18 cellular contexts compared by ENCODE assay signal in genomic region chr7:141356096-141356495, GRCh38.
DNase-seq lines count a peak whose midpoint lies in the region; ATAC-seq and TF ChIP-seq lines count a peak whose summit lies in the region.
"Had no signal": no experiment of that assay in that cellular context is flagged by ENCODE, and none has a peak within 500 bp of the region (broad histone marks: within the 10 kb centered on the region; RNA-seq: fewer than 3 reads in every experiment).

No MANE protein-coding gene starts in this region.

- TF ChIP-seq CTCF in choroid plexus epithelial cell (conservative IDR thresholded peaks at IDR 0.05; ENCODE audit: low read depth, low read length) (no peak), left lung (IDR thresholded peaks at IDR 0.05) (no peak)

- ATAC-seq in left lung (peak; percentile 41), SK-N-SH treated with all-trans-retinoic acid at 6 μM for 48 hours (no peak), GM21737 (IDR thresholded peaks at IDR 0.05; ENCODE audit: unreplicated experiment) (no peak)
- ATAC-seq: GM12878, HCT116 had no signal

- intact Hi-C loops in left lung (cut with DNase I): no loop called here

- H3K27me3 ChIP-seq in left lung: no peaks in the 10 kb centered on the region
- H3K27me3 ChIP-seq: BLaER1 treated with 17β-estradiol and CSF1 and Interleukin-3, amounts not matched to agents 10 nM and 100 nM had no signal

- no peak overlapping the region for H3K27ac ChIP-seq in left lung
- H3K27ac ChIP-seq: 22Rv1; BLaER1 treated with 17β-estradiol and CSF1 and Interleukin-3, amounts not matched to agents 10 nM and 100 nM had no signal

- no peaks in the 10 kb centered on the region for H3K36me3 ChIP-seq in left lung
- H3K36me3 ChIP-seq: BLaER1 treated with 17β-estradiol and CSF1 and Interleukin-3, amounts not matched to agents 10 nM and 100 nM had no signal

- no peaks in the 10 kb centered on the region for H3K9me3 ChIP-seq in left lung
- H3K9me3 ChIP-seq: SK-N-SH had no signal

- no peaks in the 10 kb centered on the region for H3K4me1 ChIP-seq in left lung

- DNase-seq in NCI-H446 treated with DMSO at 0.1 percent for 48 hours (lab: John Stamatoyannopoulos, UW): peak; percentile 32
- no peak for DNase-seq in NCI-H446 (lab: John Stamatoyannopoulos, UW)
- peak; percentile 16 for DNase-seq in choroid plexus epithelial cell (ENCODE audit: low read depth)
- no peak for DNase-seq in left lung
- DNase-seq in SHP77 (lab: John Stamatoyannopoulos, UW): no peak
- DNase-seq in activated CD8-positive, alpha-beta memory T cell treated with anti-CD3 and anti-CD28 coated beads, Interleukin-2, amount 50 U/mL, for 48 hours: no peak
- DNase-seq: COR-L47, DMS153, NCI-H1436, NCI-H2081, NCI-H69, SK-N-SH had no signal

- H3K4me3 ChIP-seq in choroid plexus epithelial cell (ENCODE audit: low read depth, low read length) (no peak overlapping the region), left lung (no peak overlapping the region)
- H3K4me3 ChIP-seq: BLaER1 treated with 17β-estradiol and CSF1 and Interleukin-3, amounts not matched to agents 10 nM and 100 nM; GM12878 had no signal

TF ChIP-seq in SK-N-SH treated with all-trans-retinoic acid at 6 μM for 48 hours, 23 proteins besides CTCF, POLR2A, EP300 and RAD21:
- TF ChIP-seq ISL1 (CRISPR knock-in tag; IDR thresholded peaks at IDR 0.05) (no peak), GLIS3 (CRISPR knock-in tag; IDR thresholded peaks at IDR 0.05) (no peak), OSR1 (CRISPR knock-in tag; IDR thresholded peaks at IDR 0.05) (no peak), TOX (CRISPR knock-in tag; IDR thresholded peaks at IDR 0.05; ENCODE audit: borderline replicate concordance) (no peak), ZNF8 (CRISPR knock-in tag; IDR thresholded peaks at IDR 0.05) (no peak), PATZ1 (CRISPR knock-in tag; IDR thresholded peaks at IDR 0.05; ENCODE audit: borderline replicate concordance) (no peak), TCF4 (CRISPR knock-in tag; IDR thresholded peaks at IDR 0.05; ENCODE audit: borderline replicate concordance) (no peak), ZFP3 (CRISPR knock-in tag; IDR thresholded peaks at IDR 0.05) (no peak), BACH2 (CRISPR knock-in tag; IDR thresholded peaks at IDR 0.05; ENCODE audit: borderline replicate concordance) (no peak), ARNTL (CRISPR knock-in tag; IDR thresholded peaks at IDR 0.05; ENCODE audit: borderline replicate concordance, low read depth) (no peak), CSRNP3 (CRISPR knock-in tag; IDR thresholded peaks at IDR 0.05) (no peak)
- TF ChIP-seq, protein P1, sequence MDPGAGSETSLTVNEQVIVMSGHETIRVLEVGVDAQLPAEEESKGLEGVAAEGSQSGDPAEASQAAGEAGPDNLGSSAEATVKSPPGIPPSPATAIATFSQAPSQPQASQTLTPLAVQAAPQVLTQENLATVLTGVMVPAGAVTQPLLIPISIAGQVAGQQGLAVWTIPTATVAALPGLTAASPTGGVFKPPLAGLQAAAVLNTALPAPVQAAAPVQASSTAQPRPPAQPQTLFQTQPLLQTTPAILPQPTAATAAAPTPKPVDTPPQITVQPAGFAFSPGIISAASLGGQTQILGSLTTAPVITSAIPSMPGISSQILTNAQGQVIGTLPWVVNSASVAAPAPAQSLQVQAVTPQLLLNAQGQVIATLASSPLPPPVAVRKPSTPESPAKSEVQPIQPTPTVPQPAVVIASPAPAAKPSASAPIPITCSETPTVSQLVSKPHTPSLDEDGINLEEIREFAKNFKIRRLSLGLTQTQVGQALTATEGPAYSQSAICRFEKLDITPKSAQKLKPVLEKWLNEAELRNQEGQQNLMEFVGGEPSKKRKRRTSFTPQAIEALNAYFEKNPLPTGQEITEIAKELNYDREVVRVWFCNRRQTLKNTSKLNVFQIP (CRISPR knock-in tag; IDR thresholded peaks at IDR 0.05; ENCODE audit: borderline replicate concordance, low read depth): no peak

Comparison
In these comparisons a context has a peak if more than half of its experiments do, and no peak if none do; other contexts are left out.
1. DNase-seq: peak in NCI-H446 treated with DMSO at 0.1 percent for 48 hours (single experiment) and choroid plexus epithelial cell (single experiment); none in NCI-H446 (0 of 2), left lung (0 of 2), SHP77 (0 of 2) and activated CD8-positive, alpha-beta memory T cell treated with anti-CD3 and anti-CD28 coated beads, Interleukin-2, amount 50 U/mL, for 48 hours (single experiment).